8 cellular contexts compared by ENCODE assay signal in genomic region chr10:85362401-85362800, GRCh38.
"Had no signal": no experiment of that assay in that cellular context is flagged by ENCODE, and none has a peak within 500 bp of the region (broad histone marks: within the 10 kb centered on the region; RNA-seq: fewer than 3 reads in every experiment).

No MANE protein-coding gene starts in this region.

- H3K4me1 ChIP-seq: HAP-1 had no signal

- DNase-seq: GM23248, GOT3, H7, HFFc6 had no signal

- H3K4me3 ChIP-seq: GM23248, HAP-1 had no signal

- FAIRE-seq: HepG2 had no signal

- H3K27ac ChIP-seq: GM23248, HL-60 had no signal

- H3K9me3 ChIP-seq: HAP-1 had no signal

- ATAC-seq: HCT116, HepG2 had no signal

- H3K36me3 ChIP-seq: HAP-1 had no signal
